Comparison of ENCODE assay signal across 8 cellular contexts in the genomic region with DNA sequence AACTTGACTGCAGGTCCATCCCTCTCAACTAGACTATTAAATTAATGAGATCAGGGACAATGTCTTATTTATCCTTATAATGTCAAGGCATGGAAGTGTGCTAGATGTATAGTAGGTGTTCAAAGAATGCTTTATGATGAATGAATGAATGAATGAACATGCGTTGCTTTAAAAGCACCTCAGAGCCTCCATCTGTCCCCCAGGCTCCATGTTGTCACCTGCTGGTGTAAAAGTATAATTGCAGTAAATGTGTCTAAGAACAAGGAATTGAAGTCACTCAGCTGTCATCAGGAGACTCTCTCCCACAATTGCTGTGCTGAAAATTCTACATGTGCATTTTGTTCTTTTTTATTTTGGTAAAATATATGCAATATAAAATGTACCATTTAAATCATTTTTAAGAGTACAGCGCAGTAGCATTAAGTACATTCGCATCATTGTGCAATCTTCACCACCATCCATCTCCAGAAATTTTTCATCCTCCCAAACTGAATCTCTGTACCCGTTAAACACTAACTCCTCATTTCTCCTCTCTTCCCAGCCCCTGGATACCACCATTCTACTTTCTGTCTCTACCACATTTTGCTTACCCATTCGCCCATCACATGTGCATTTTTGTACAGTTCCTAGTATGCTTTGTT. TPM values are rescaled to one million over a fixed set of nuclear protein-coding genes. Genes with fewer than 3 reads are reported as not detected.
DNase-seq lines count a peak whose midpoint lies in the region; ATAC-seq, FAIRE-seq and TF ChIP-seq lines count a peak whose summit lies in the region.

No MANE protein-coding gene starts in this region.

- H2BK12ac ChIP-seq in mesenchymal stem cell (ENCODE audit: low read length in 2 of 2) = no peak overlapping the region

- peak; percentile 34 for TF ChIP-seq CTCF in D721Med (IDR thresholded peaks at IDR 0.05; ENCODE audit: insufficient read depth, missing control alignments)
- peak; percentile 58 for TF ChIP-seq CTCF in astrocyte of the cerebellum (IDR thresholded peaks at IDR 0.05; ENCODE audit: low read depth, low read length, missing control alignments)

- H3K36me3 ChIP-seq in mesenchymal stem cell (ENCODE audit: control insufficient read depth in 1 of 2, insufficient read depth in 2 of 2, low read depth in 1 of 2, low read length in 2 of 2) = no peaks in the 10 kb centered on the region

- no peak overlapping the region for H2BK5ac ChIP-seq in mesenchymal stem cell (ENCODE audit: low read depth, low read length, poor library complexity, severe bottlenecking)

- H4K8ac ChIP-seq in mesenchymal stem cell (ENCODE audit: low read length) = no peak overlapping the region

- H4K91ac ChIP-seq in mesenchymal stem cell (ENCODE audit: low read length) = no peak overlapping the region

- DNase-seq in D721Med (ENCODE audit: insufficient read length, low spot score) (no peak), HuH-7.5 (ENCODE audit: low spot score) (peak; percentile 89), astrocyte of the cerebellum (ENCODE audit: low read depth) (no peak), mesenchymal stem cell (peak; percentile 22), immature natural killer cell (no peak), foreskin melanocyte (no peak)

- no peaks in the 10 kb centered on the region for H3K9me3 ChIP-seq in mesenchymal stem cell (ENCODE audit: control insufficient read depth, low read length)

- H3K23ac ChIP-seq in mesenchymal stem cell (ENCODE audit: low read length in 2 of 2) = no peak overlapping the region

- no peak overlapping the region for H2AK5ac ChIP-seq in mesenchymal stem cell (ENCODE audit: low read length, severe bottlenecking)

- H3K36me3 Mint-ChIP-seq in immature natural killer cell = no peaks in the 10 kb centered on the region

- no peak overlapping the region for H3K27ac ChIP-seq in mesenchymal stem cell (ENCODE audit: low read length, poor library complexity, severe bottlenecking)

- H2BK120ac ChIP-seq in mesenchymal stem cell (ENCODE audit: low read depth, low read length) = no peak overlapping the region

- no peak for ATAC-seq in HG03442 (IDR thresholded peaks at IDR 0.05; ENCODE audit: unreplicated experiment)
- ATAC-seq in GM18858 (IDR thresholded peaks at IDR 0.05; ENCODE audit: unreplicated experiment) = no peak

- H3K79me1 ChIP-seq in mesenchymal stem cell (replicated peaks; ENCODE audit: low read length, poor library complexity, severe bottlenecking) = no peaks in the 10 kb centered on the region

- FAIRE-seq in D721Med (lab: Jason Lieb, UNC) = no peak

- in situ Hi-C loops in astrocyte of the cerebellum (cut with HindIII; ENCODE audit: low sequenced_read_pairs) = loop anchor here (25.0 kb wide), 1 partner anchor 271 kb away; no protein-coding TSS in a partner anchor

- peaks cover 30 to 62% of the 10 kb centered on the region in 2 experiments for H3K27me3 ChIP-seq in mesenchymal stem cell (ENCODE audit: control insufficient read depth in 1 of 2, insufficient read depth in 1 of 2, low read length in 2 of 2)

- H3K4me3 ChIP-seq in astrocyte of the cerebellum (ENCODE audit: low read depth, low read length) = no peak overlapping the region
- no peak overlapping the region for H3K4me3 ChIP-seq in mesenchymal stem cell (ENCODE audit: insufficient read depth in 1 of 2, low read depth in 1 of 2, low read length in 2 of 2)

- no peak overlapping the region for H3K4me2 ChIP-seq in mesenchymal stem cell (ENCODE audit: low read length, poor library complexity, severe bottlenecking)

- H3K27ac Mint-ChIP-seq in immature natural killer cell = no peak overlapping the region

- no peaks in the 10 kb centered on the region for H3K4me1 ChIP-seq in mesenchymal stem cell (ENCODE audit: control insufficient read depth, insufficient read depth, low read depth, low read length)

- peaks cover 2 to 7% (median 4%) of the 10 kb centered on the region in 3 donors for H3K27me3 Mint-ChIP-seq in immature natural killer cell (ENCODE audit: low read depth in 3 of 3)

- H3K14ac ChIP-seq in mesenchymal stem cell (ENCODE audit: low read length in 2 of 2) = no peak overlapping the region

- no peak overlapping the region for H2BK15ac ChIP-seq in mesenchymal stem cell (ENCODE audit: low read depth, poor library complexity, severe bottlenecking)

- no peak overlapping the region for H3K4ac ChIP-seq in mesenchymal stem cell (ENCODE audit: low read depth in 1 of 2, low read length in 2 of 2)

- H3K18ac ChIP-seq in mesenchymal stem cell (ENCODE audit: low read depth in 1 of 2, low read length in 2 of 2) = no peak overlapping the region

- H3K9me3 Mint-ChIP-seq in immature natural killer cell = no peaks in the 10 kb centered on the region

- WGBS in mesenchymal stem cell = 87% methylated on average over 5 of the region's 5 CpGs

- H3K4me3 Mint-ChIP-seq in immature natural killer cell = no peak overlapping the region

- no peak overlapping the region for H2AFZ ChIP-seq in mesenchymal stem cell (ENCODE audit: low read depth, low read length)

- H3K4me1 Mint-ChIP-seq in immature natural killer cell = no peaks in the 10 kb centered on the region

- no peak overlapping the region for H3K9ac ChIP-seq in mesenchymal stem cell (ENCODE audit: low read length)

RNA-seq across cellular contexts. Expression of a gene that starts 52.6 kb away (rescaled TPM):
- 0.46 TPM for polyA plus RNA-seq in mesenchymal stem cell (2013, experiment 1 of 2)
- 0.47 TPM for polyA plus RNA-seq in mesenchymal stem cell (2013, experiment 2 of 2)
- 1 to 10 TPM; 4.1 to 4.9 (median 4.2) TPM for polyA plus RNA-seq in immature natural killer cell

Comparison
In these comparisons a context has a peak if more than half of its experiments do, and no peak if none do; other contexts are left out.
1. DNase-seq: peak in HuH-7.5 (single experiment) and mesenchymal stem cell (single experiment); none in D721Med (single experiment), astrocyte of the cerebellum (single experiment), immature natural killer cell (0 of 3) and foreskin melanocyte (single experiment).